Comparison of ENCODE assay signal across 9 cellular contexts in genomic region chr10:70925377-70926214, GRCh38. TPM values are rescaled to one million over a fixed set of nuclear protein-coding genes. Genes with fewer than 3 reads are reported as not detected.
DNase-seq lines count a peak whose midpoint lies in the region; ATAC-seq and TF ChIP-seq lines count a peak whose summit lies in the region.
"Had no signal": no experiment of that assay in that cellular context is flagged by ENCODE, and none has a peak within 500 bp of the region (broad histone marks: within the 10 kb centered on the region; RNA-seq: fewer than 3 reads in every experiment).

No MANE protein-coding gene starts in this region.

- no peaks in the 10 kb centered on the region for H3K36me3 Mint-ChIP-seq in mesothelial cell of epicardium
- no peaks in the 10 kb centered on the region for H3K36me3 Mint-ChIP-seq in stimulated activated memory B cell treated with anti-CD40 and anti-IgM and Interleukin-4, amounts not matched to agents 10 μg/mL and 1 μg/mL and 100 μg/mL, for 72 hours

- H3K4me1 Mint-ChIP-seq in mesothelial cell of epicardium, result peaks cover 37% of the 10 kb centered on the region
- peaks cover 17% of the 10 kb centered on the region for H3K4me1 Mint-ChIP-seq in stimulated activated memory B cell treated with anti-CD40 and anti-IgM and Interleukin-4, amounts not matched to agents 10 μg/mL and 1 μg/mL and 100 μg/mL, for 72 hours

- TF ChIP-seq CTCF in LNCaP clone FGC (IDR thresholded peaks at IDR 0.05; ENCODE audit: control insufficient read depth, extremely low read depth, insufficient read depth), result peak; percentile 94
- TF ChIP-seq CTCF in mesothelial cell of epicardium (IDR thresholded peaks at IDR 0.05; ENCODE audit: unreplicated experiment), result peak; percentile 98

- H3K9me3 Mint-ChIP-seq in mesothelial cell of epicardium, result no peaks in the 10 kb centered on the region
- H3K9me3 Mint-ChIP-seq in stimulated activated memory B cell treated with anti-CD40 and anti-IgM and Interleukin-4, amounts not matched to agents 10 μg/mL and 1 μg/mL and 100 μg/mL, for 72 hours, result no peaks in the 10 kb centered on the region
- H3K9me3 Mint-ChIP-seq: T-helper 1 cell treated with Interleukin-12 subunit alpha and Interleukin-12 subunit beta and Interleukin-4 antibody, amounts not matched to agents 30 μg/mL and 1 μg/mL, for 36 hours had no signal

- H3K27ac Mint-ChIP-seq in mesothelial cell of epicardium, result no peak overlapping the region
- H3K27ac Mint-ChIP-seq in stimulated activated memory B cell treated with anti-CD40 and anti-IgM and Interleukin-4, amounts not matched to agents 10 μg/mL and 1 μg/mL and 100 μg/mL, for 72 hours, result no peak overlapping the region
- H3K27ac Mint-ChIP-seq: T-helper 1 cell treated with Interleukin-12 subunit alpha and Interleukin-12 subunit beta and Interleukin-4 antibody, amounts not matched to agents 30 μg/mL and 1 μg/mL, for 36 hours had no signal

- ATAC-seq in stimulated activated memory B cell treated with anti-CD40 and anti-IgM and Interleukin-4, amounts not matched to agents 10 μg/mL and 1 μg/mL and 100 μg/mL, for 72 hours, result peak; percentile 50
- ATAC-seq in HG02938 (IDR thresholded peaks at IDR 0.05; ENCODE audit: unreplicated experiment), result no peak
- no peak for ATAC-seq in GM19035 (IDR thresholded peaks at IDR 0.05; ENCODE audit: unreplicated experiment)

- no peak overlapping the region for H3K4me3 ChIP-seq in LNCaP clone FGC (ENCODE audit: low read depth, low read length)

- DNase-seq in ELR (ENCODE audit: low read depth) (peak; percentile 39), LNCaP clone FGC (ENCODE audit: low read depth) (no peak), mesothelial cell of epicardium (ENCODE audit: low spot score in 2 of 2, unreplicated experiment in 2 of 2) (peak; percentile 45 to 77)
- peak; percentile 38 to 40 for DNase-seq in activated CD4-positive, alpha-beta T cell treated with anti-CD3 and anti-CD28 coated beads, Interleukin-2, amount 50 U/mL, for 4 hours
- DNase-seq in effector CD4-positive, alpha-beta T cell, result peak; percentile 19

- H3K4me3 Mint-ChIP-seq in mesothelial cell of epicardium, result no peak overlapping the region
- no peak overlapping the region for H3K4me3 Mint-ChIP-seq in stimulated activated memory B cell treated with anti-CD40 and anti-IgM and Interleukin-4, amounts not matched to agents 10 μg/mL and 1 μg/mL and 100 μg/mL, for 72 hours
- H3K4me3 Mint-ChIP-seq: T-helper 1 cell treated with Interleukin-12 subunit alpha and Interleukin-12 subunit beta and Interleukin-4 antibody, amounts not matched to agents 30 μg/mL and 1 μg/mL, for 36 hours had no signal

- H3K27me3 Mint-ChIP-seq in mesothelial cell of epicardium (ENCODE audit: low read depth), result peaks cover 82% of the 10 kb centered on the region
- peaks cover 64% of the 10 kb centered on the region for H3K27me3 Mint-ChIP-seq in stimulated activated memory B cell treated with anti-CD40 and anti-IgM and Interleukin-4, amounts not matched to agents 10 μg/mL and 1 μg/mL and 100 μg/mL, for 72 hours

RNA-seq across cellular contexts. Expression of gene PCBD1, which starts 37.2 kb away (rescaled TPM):
- 50.5 to 51.7 TPM (median 51.4 TPM) in 3 replicates for total RNA-seq in mesothelial cell of epicardium
